In genomic region chr14:89000007-89000942, GRCh38 we compare ENCODE assay signal across 9 cellular contexts.
A peak's percentile ranks its signal among the peaks of the same experiment; 100 is the strongest.
DNase-seq lines count a peak whose midpoint lies in the region; ATAC-seq lines count a peak whose summit lies in the region.
"Had no signal": no experiment of that assay in that cellular context is flagged by ENCODE, and none has a peak within 500 bp of the region (broad histone marks: within the 10 kb centered on the region; RNA-seq: fewer than 3 reads in every experiment).

No MANE protein-coding gene starts in this region.

- H3K27me3 ChIP-seq in right cardiac atrium (ENCODE audit: control insufficient read depth, insufficient read depth), result no peaks in the 10 kb centered on the region
- H3K27me3 ChIP-seq: thyroid gland had no signal

- WGBS in right cardiac atrium, result 72% methylated on average over 9 of the region's 9 CpGs

- ATAC-seq in HG03103 (IDR thresholded peaks at IDR 0.05; ENCODE audit: low read depth, unreplicated experiment), result peak; percentile 66
- ATAC-seq in right cardiac atrium, result peak; percentile 43 to 82
- ATAC-seq in stimulated activated naive CD8-positive, alpha-beta T cell treated with anti-CD3 and anti-CD28 coated beads, Interleukin-15, amount 100 ng/mL, for 72 hours, result peak; percentile 69
- ATAC-seq in HG02763 (IDR thresholded peaks at IDR 0.05; ENCODE audit: unreplicated experiment), result no peak
- ATAC-seq in HG02973 (IDR thresholded peaks at IDR 0.05; ENCODE audit: unreplicated experiment), result no peak

- H3K9me3 ChIP-seq in right cardiac atrium (ENCODE audit: control insufficient read depth, low read length), result no peaks in the 10 kb centered on the region
- H3K9me3 ChIP-seq: thyroid gland had no signal

- peak; percentile 74 for DNase-seq in CMK (ENCODE audit: low read depth)
- DNase-seq in SW480 (ENCODE audit: low spot score), result peak; percentile 78
- peak in 1 of 3 donors; percentile 49 for DNase-seq in right cardiac atrium
- DNase-seq in stimulated activated naive CD8-positive, alpha-beta T cell treated with anti-CD3 and anti-CD28 coated beads, Interleukin-15, amount 100 ng/mL, for 72 hours, result peak in 1 of 2 donors; percentile 35
- DNase-seq in NCI-H774 (lab: John Stamatoyannopoulos, UW), result no peak

- H3K27ac Mint-ChIP-seq in stimulated activated naive CD8-positive, alpha-beta T cell treated with anti-CD3 and anti-CD28 coated beads, Interleukin-15, amount 100 ng/mL, for 72 hours, result no peak overlapping the region

- H3K4me1 ChIP-seq in right cardiac atrium (ENCODE audit: control insufficient read depth, insufficient read depth, low read length), result peaks cover 3% of the 10 kb centered on the region

- peaks cover 0 to 12% of the 10 kb centered on the region in 2 donors for H3K9me3 Mint-ChIP-seq in stimulated activated naive CD8-positive, alpha-beta T cell treated with anti-CD3 and anti-CD28 coated beads, Interleukin-15, amount 100 ng/mL, for 72 hours

- H3K4me3 Mint-ChIP-seq in stimulated activated naive CD8-positive, alpha-beta T cell treated with anti-CD3 and anti-CD28 coated beads, Interleukin-15, amount 100 ng/mL, for 72 hours, result no peak overlapping the region

- H3K4me1 Mint-ChIP-seq in stimulated activated naive CD8-positive, alpha-beta T cell treated with anti-CD3 and anti-CD28 coated beads, Interleukin-15, amount 100 ng/mL, for 72 hours, result peaks cover 7% of the 10 kb centered on the region

- H3K27ac ChIP-seq in right cardiac atrium (ENCODE audit: low read length), result no peak overlapping the region
- H3K27ac ChIP-seq: thyroid gland had no signal

- H3K27me3 Mint-ChIP-seq in stimulated activated naive CD8-positive, alpha-beta T cell treated with anti-CD3 and anti-CD28 coated beads, Interleukin-15, amount 100 ng/mL, for 72 hours, result peaks cover 25% of the 10 kb centered on the region

- intact Hi-C loops in right cardiac atrium (cut with DNase I), result no loop called here

- no peak overlapping the region for H3K4me3 ChIP-seq in right cardiac atrium (ENCODE audit: low read length)
- H3K4me3 ChIP-seq: thyroid gland had no signal

Comparison
In these comparisons a context has a peak if more than half of its experiments do, and no peak if none do; other contexts are left out.
1. ATAC-seq: peak in HG03103 (single experiment), right cardiac atrium (2 of 2) and stimulated activated naive CD8-positive, alpha-beta T cell treated with anti-CD3 and anti-CD28 coated beads, Interleukin-15, amount 100 ng/mL, for 72 hours (single experiment); none in HG02763 (single experiment) and HG02973 (single experiment).